ENCODE assay signal across 8 cellular contexts in genomic region chr5:123036391-123037103, GRCh38. TPM values are rescaled to one million over a fixed set of nuclear protein-coding genes. Genes with fewer than 3 reads are reported as not detected.
A peak's percentile ranks its signal among the peaks of the same experiment; 100 is the strongest.
DNase-seq lines count a peak whose midpoint lies in the region; ATAC-seq and TF ChIP-seq lines count a peak whose summit lies in the region.

PPIC (minus strand) TSS chr5:123036725; CDS start chr5:123036625, 100 bp downstream.

- H3K27ac Mint-ChIP-seq in activated naive CD4-positive, alpha-beta T cell treated with anti-CD3 and anti-CD28 coated beads, Interleukin-2, amount 50 U/mL, for 72 hours = no peak within 1 kb of the TSS
- no peak within 1 kb of the TSS for H3K27ac Mint-ChIP-seq in nephron progenitor cell

- peaks cover 7% of the 10 kb centered on the region for H3K4me1 ChIP-seq in HEK293 (ENCODE audit: control insufficient read depth, insufficient read depth, low read length)
- H3K4me1 ChIP-seq in gastroesophageal sphincter = peaks cover 0 to 35% (median 0%) of the 10 kb centered on the region in 3 donors

- H3K4me1 Mint-ChIP-seq in nephron progenitor cell = peaks cover 14% of the 10 kb centered on the region

- peaks cover 0 to 11% of the 10 kb centered on the region in 2 donors for H3K36me3 Mint-ChIP-seq in activated naive CD4-positive, alpha-beta T cell treated with anti-CD3 and anti-CD28 coated beads, Interleukin-2, amount 50 U/mL, for 72 hours
- H3K36me3 Mint-ChIP-seq in nephron progenitor cell (ENCODE audit: low read depth) = no peaks in the 10 kb centered on the region

- DNase-seq in ELR (ENCODE audit: low read depth) = peak; percentile 82
- DNase-seq in NCI-H2171 (lab: John Stamatoyannopoulos, UW) = peak; percentile 32
- peak in 1 of 2 donors; percentile 20 for DNase-seq in activated naive CD4-positive, alpha-beta T cell treated with anti-CD3 and anti-CD28 coated beads, Interleukin-2, amount 50 U/mL, for 72 hours (ENCODE audit: low spot score in 2 of 2)
- DNase-seq in nephron progenitor cell = peak; percentile 89

- H3K36me3 ChIP-seq in HEK293 (ENCODE audit: control insufficient read depth in 2 of 2, insufficient read depth in 1 of 2, low read length in 2 of 2) (no peaks in the 10 kb centered on the region), gastroesophageal sphincter (no peaks in the 10 kb centered on the region)

- H3K27me3 ChIP-seq in gastroesophageal sphincter = no peaks in the 10 kb centered on the region

- peak within 1 kb of the TSS; percentile 78 for H3K4me3 Mint-ChIP-seq in nephron progenitor cell

- TF ChIP-seq CTCF in 22Rv1 (IDR thresholded peaks at IDR 0.05) (no peak), HEK293 (tag by site-specific recombination; IDR thresholded peaks at IDR 0.05) (peak; percentile 59), gastroesophageal sphincter (IDR thresholded peaks at IDR 0.05) (no peak), nephron progenitor cell (IDR thresholded peaks at IDR 0.05) (no peak)

- no peaks in the 10 kb centered on the region for H3K9me3 Mint-ChIP-seq in activated naive CD4-positive, alpha-beta T cell treated with anti-CD3 and anti-CD28 coated beads, Interleukin-2, amount 50 U/mL, for 72 hours
- H3K9me3 Mint-ChIP-seq in nephron progenitor cell = no peaks in the 10 kb centered on the region

- peak; percentile 59 to 70 for TF ChIP-seq POLR2A in gastroesophageal sphincter (IDR thresholded peaks at IDR 0.05)

- H3K27ac ChIP-seq in 22Rv1 = peak within 1 kb of the TSS; percentile 87
- peak within 1 kb of the TSS; percentile 80 for H3K27ac ChIP-seq in HEK293 (ENCODE audit: extremely low read depth, low read depth, low read length)
- peak within 1 kb of the TSS; percentile 72 to 91 (median 90) for H3K27ac ChIP-seq in gastroesophageal sphincter

- POLR2A ChIA-PET in HEK293 (lab: Yijun Ruan, JAX) = interaction anchor here (1.4 kb wide), 1 partner anchor 53 kb away, joined by 3 read pairs; no protein-coding TSS in a partner anchor

- CTCF ChIA-PET in HEK293 (lab: Yijun Ruan, JAX) = interaction anchor here (0.6 kb wide), 1 partner anchor 387 kb away, joined by 3 read pairs; no protein-coding TSS in a partner anchor

- H3K9me3 ChIP-seq in HEK293 (ENCODE audit: control insufficient read depth, insufficient read depth, low read depth, low read length) = no peaks in the 10 kb centered on the region
- H3K9me3 ChIP-seq in gastroesophageal sphincter = no peaks in the 10 kb centered on the region

- peaks cover 82% of the 10 kb centered on the region for H3K27me3 Mint-ChIP-seq in nephron progenitor cell (ENCODE audit: low read depth, poor library complexity)

- peak; percentile 16 to 76 for ATAC-seq in activated naive CD4-positive, alpha-beta T cell treated with anti-CD3 and anti-CD28 coated beads, Interleukin-2, amount 50 U/mL, for 72 hours
- ATAC-seq in gastroesophageal sphincter (peak; percentile 94), HG02840 (IDR thresholded peaks at IDR 0.05; ENCODE audit: low FRiP score, unreplicated experiment) (no peak)

- peak within 1 kb of the TSS; percentile 86 for H3K4me3 ChIP-seq in HEK293 (ENCODE audit: low read depth, low read length)
- H3K4me3 ChIP-seq in gastroesophageal sphincter = peak within 1 kb of the TSS; percentile 58 to 85

- no peak for TF ChIP-seq EP300 in gastroesophageal sphincter (IDR thresholded peaks at IDR 0.05)

- WGBS in gastroesophageal sphincter (ENCODE audit: low coverage in 1 of 2), 2 donors = 0% methylated on average over 3 of the region's 84 CpGs; no CpG with 5 or more reads in 1 of the 2 donors

TF ChIP-seq in HEK293, 187 proteins besides CTCF, POLR2A, EP300 and RAD21 (continues in another document):
- TF ChIP-seq ZNF785 (tag by site-specific recombination; IDR thresholded peaks at IDR 0.05) (no peak), SETDB1 (IDR thresholded peaks at IDR 0.05; ENCODE audit: insufficient read length, low read length) (no peak), ZNF146 (tag by site-specific recombination; IDR thresholded peaks at IDR 0.05) (no peak), OSR2 (tag by site-specific recombination; IDR thresholded peaks at IDR 0.05) (peak; percentile 98), ZNF433 (tag by site-specific recombination; IDR thresholded peaks at IDR 0.05; ENCODE audit: low read depth) (no peak), ZFP69B (tag by site-specific recombination; IDR thresholded peaks at IDR 0.05) (no peak), ZBTB49 (tag by site-specific recombination; IDR thresholded peaks at IDR 0.05; ENCODE audit: low read depth) (no peak), ZNF747 (tag by site-specific recombination; IDR thresholded peaks at IDR 0.05) (no peak), PRDM4 (tag by site-specific recombination; IDR thresholded peaks at IDR 0.05) (no peak), PRDM10 (tag by site-specific recombination; IDR thresholded peaks at IDR 0.05) (no peak; the same call in 1 of the 2 replicates), ZNF529 (tag by site-specific recombination; IDR thresholded peaks at IDR 0.05; ENCODE audit: insufficient replicate concordance) (no peak), ZNF514 (tag by site-specific recombination; IDR thresholded peaks at IDR 0.05) (no peak), FEZF1 (tag by site-specific recombination; IDR thresholded peaks at IDR 0.05) (no peak)

RNA-seq across cellular contexts. Expression of gene PPIC, which starts in this region (rescaled TPM):
- total RNA-seq in activated naive CD4-positive, alpha-beta T cell treated with anti-CD3 and anti-CD28 coated beads, Interleukin-2, amount 50 U/mL, for 72 hours = not detected
- 10 to 100 TPM; 18.2 to 50.7 (median 44.4) TPM for total RNA-seq in gastroesophageal sphincter

Comparison
In these comparisons a context has a peak if more than half of its experiments do, and no peak if none do; other contexts are left out.
1. RNA of gene PPIC (total RNA-seq): 18.2 to 50.7 TPM in gastroesophageal sphincter; not detected in activated naive CD4-positive, alpha-beta T cell treated with anti-CD3 and anti-CD28 coated beads, Interleukin-2, amount 50 U/mL, for 72 hours; every median in the first group is over 10 times any median in the second.
2. Peak in ATAC-seq in activated naive CD4-positive, alpha-beta T cell treated with anti-CD3 and anti-CD28 coated beads, Interleukin-2, amount 50 U/mL, for 72 hours; RNA of the gene not detected or under 1 TPM.
3. Peak in every context shown above with its lines, with median percentiles within 50 percentile points of each other: H3K27ac ChIP-seq.